1 cellular context compared by ENCODE assay signal in the genomic region with DNA sequence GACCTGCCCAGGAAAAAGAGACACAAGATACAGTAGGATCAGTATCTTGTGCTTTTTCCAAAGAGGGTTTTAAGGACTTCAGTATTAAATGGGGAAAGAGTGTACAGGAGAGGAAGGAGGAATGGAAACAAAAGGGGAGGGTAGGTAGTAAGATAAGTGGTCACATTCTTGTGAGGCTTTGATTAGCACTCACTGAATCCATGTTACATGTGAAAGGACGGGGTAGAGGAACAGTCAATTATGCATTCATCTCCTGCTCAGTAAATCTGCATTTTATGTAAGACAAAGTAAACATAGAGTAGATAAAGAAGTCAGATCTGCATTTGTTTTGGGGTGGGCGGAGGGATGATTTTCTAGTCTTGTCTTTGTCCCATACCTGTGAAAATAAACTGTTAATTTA.
TF ChIP-seq lines count a peak whose summit lies in the region.

No MANE protein-coding gene starts in this region.

TF ChIP-seq in H1, 55 proteins besides CTCF, POLR2A, EP300 and RAD21:
- no peak for TF ChIP-seq NANOG (IDR thresholded peaks at IDR 0.05; ENCODE audit: insufficient read depth, low read depth, low read length, poor library complexity, severe bottlenecking)
- no peak for TF ChIP-seq YY1 (IDR thresholded peaks at IDR 0.05; ENCODE audit: low read depth, low read length)
- no peak for TF ChIP-seq SP2 (IDR thresholded peaks at IDR 0.05; ENCODE audit: low read length)
- TF ChIP-seq, protein P1, sequence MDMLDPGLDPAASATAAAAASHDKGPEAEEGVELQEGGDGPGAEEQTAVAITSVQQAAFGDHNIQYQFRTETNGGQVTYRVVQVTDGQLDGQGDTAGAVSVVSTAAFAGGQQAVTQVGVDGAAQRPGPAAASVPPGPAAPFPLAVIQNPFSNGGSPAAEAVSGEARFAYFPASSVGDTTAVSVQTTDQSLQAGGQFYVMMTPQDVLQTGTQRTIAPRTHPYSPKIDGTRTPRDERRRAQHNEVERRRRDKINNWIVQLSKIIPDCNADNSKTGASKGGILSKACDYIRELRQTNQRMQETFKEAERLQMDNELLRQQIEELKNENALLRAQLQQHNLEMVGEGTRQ (IDR thresholded peaks at IDR 0.05; ENCODE audit: low read length): no peak
- TF ChIP-seq ZNF274 (IDR thresholded peaks at IDR 0.05; ENCODE audit: borderline replicate concordance, extremely low read depth, low read length): no peak
- no peak for TF ChIP-seq CEBPB (IDR thresholded peaks at IDR 0.05; ENCODE audit: low read depth, low read length)
- no peak for TF ChIP-seq TEAD4 (IDR thresholded peaks at IDR 0.05; ENCODE audit: low read depth, low read length)
- no peak for TF ChIP-seq FOSL1 (IDR thresholded peaks at IDR 0.05; ENCODE audit: insufficient read depth, low read depth, low read length)
- no peak for TF ChIP-seq NRF1 (IDR thresholded peaks at IDR 0.05; ENCODE audit: low read depth, low read length)
- TF ChIP-seq RBBP5 (IDR thresholded peaks at IDR 0.05; ENCODE audit: borderline replicate concordance, low read depth, low read length): no peak
- TF ChIP-seq, protein P2, sequence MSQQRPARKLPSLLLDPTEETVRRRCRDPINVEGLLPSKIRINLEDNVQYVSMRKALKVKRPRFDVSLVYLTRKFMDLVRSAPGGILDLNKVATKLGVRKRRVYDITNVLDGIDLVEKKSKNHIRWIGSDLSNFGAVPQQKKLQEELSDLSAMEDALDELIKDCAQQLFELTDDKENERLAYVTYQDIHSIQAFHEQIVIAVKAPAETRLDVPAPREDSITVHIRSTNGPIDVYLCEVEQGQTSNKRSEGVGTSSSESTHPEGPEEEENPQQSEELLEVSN (IDR thresholded peaks at IDR 0.05): no peak
- TF ChIP-seq GABPA (IDR thresholded peaks at IDR 0.05; ENCODE audit: borderline replicate concordance, insufficient read depth, low read length): no peak
- no peak for TF ChIP-seq TBP (IDR thresholded peaks at IDR 0.05; ENCODE audit: low read depth, low read length)
- TF ChIP-seq, protein P3, sequence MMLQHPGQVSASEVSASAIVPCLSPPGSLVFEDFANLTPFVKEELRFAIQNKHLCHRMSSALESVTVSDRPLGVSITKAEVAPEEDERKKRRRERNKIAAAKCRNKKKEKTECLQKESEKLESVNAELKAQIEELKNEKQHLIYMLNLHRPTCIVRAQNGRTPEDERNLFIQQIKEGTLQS (IDR thresholded peaks at IDR 0.05; ENCODE audit: insufficient read depth, low read depth, low read length): no peak
- TF ChIP-seq MAFK (IDR thresholded peaks at IDR 0.05; ENCODE audit: low read depth, low read length): no peak
